In genomic region chr6:105873799-105874198, GRCh38 we compare ENCODE assay signal across 20 cellular contexts.
A peak's percentile ranks its signal among the peaks of the same experiment; 100 is the strongest.
DNase-seq lines count a peak whose midpoint lies in the region; ATAC-seq, FAIRE-seq and TF ChIP-seq lines count a peak whose summit lies in the region.
"Had no signal": no experiment of that assay in that cellular context is flagged by ENCODE, and none has a peak within 500 bp of the region (broad histone marks: within the 10 kb centered on the region; RNA-seq: fewer than 3 reads in every experiment).

No MANE protein-coding gene starts in this region.

- WGBS in pancreas, 2 donors = 25 to 55% methylated on average over 3 of the region's 3 CpGs

- no peak overlapping the region for H3K27ac Mint-ChIP-seq in activated CD4-positive, alpha-beta T cell treated with anti-CD3 and anti-CD28 coated beads for 36 hours
- H3K27ac Mint-ChIP-seq in activated T-helper 17 cell treated with anti-CD3 and anti-CD28 coated beads, Interleukin-2, amount 50 U/mL, for 72 hours = peak overlapping the region; percentile 82
- H3K27ac Mint-ChIP-seq: HFFc6 had no signal

- CTCF ChIA-PET in activated CD4-positive, alpha-beta T cell treated with anti-CD3 and anti-CD28 coated beads for 36 hours (lab: Charles Lee) = no interaction called here

- FAIRE-seq in pancreas (lab: Jason Lieb, UNC) = no peak
- FAIRE-seq: GM12878, H54 had no signal

- ATAC-seq in activated CD4-positive, alpha-beta T cell treated with anti-CD3 and anti-CD28 coated beads for 36 hours = peak; percentile 28
- peak; percentile 72 for ATAC-seq in activated T-helper 17 cell treated with anti-CD3 and anti-CD28 coated beads, Interleukin-2, amount 50 U/mL, for 72 hours (replicated peaks)
- ATAC-seq in GM21619 (IDR thresholded peaks at IDR 0.05; ENCODE audit: unreplicated experiment) = no peak
- no peak for ATAC-seq in pancreas

- POLR2A ChIA-PET in activated CD4-positive, alpha-beta T cell treated with anti-CD3 and anti-CD28 coated beads for 36 hours (lab: Charles Lee) = interaction anchor here (1.0 kb wide), 1 partner anchor 26 kb away, joined by 5 read pairs; no protein-coding TSS in a partner anchor

- H3K9me3 ChIP-seq in vagina (no peaks in the 10 kb centered on the region), pancreas (no peaks in the 10 kb centered on the region)
- H3K9me3 ChIP-seq: SJSA1 had no signal

- H3K4me3 Mint-ChIP-seq in activated CD4-positive, alpha-beta T cell treated with anti-CD3 and anti-CD28 coated beads for 36 hours = no peak overlapping the region
- H3K4me3 Mint-ChIP-seq in activated T-helper 17 cell treated with anti-CD3 and anti-CD28 coated beads, Interleukin-2, amount 50 U/mL, for 72 hours = peak overlapping the region; percentile 65
- H3K4me3 Mint-ChIP-seq: HFFc6 had no signal

- H3K36me3 Mint-ChIP-seq in activated CD4-positive, alpha-beta T cell treated with anti-CD3 and anti-CD28 coated beads for 36 hours (ENCODE audit: low read depth) = no peaks in the 10 kb centered on the region
- no peaks in the 10 kb centered on the region for H3K36me3 Mint-ChIP-seq in activated T-helper 17 cell treated with anti-CD3 and anti-CD28 coated beads, Interleukin-2, amount 50 U/mL, for 72 hours (ENCODE audit: low read depth)

- no peak for TF ChIP-seq POLR2A in vagina (IDR thresholded peaks at IDR 0.05)

- no peak overlapping the region for H3K4me3 ChIP-seq in HL-60 (replicated peaks; ENCODE audit: insufficient read depth, low read length)
- H3K4me3 ChIP-seq in vagina = no peak overlapping the region
- no peak overlapping the region for H3K4me3 ChIP-seq in pancreas
- H3K4me3 ChIP-seq: GM12878, SJSA1 had no signal

- H3K4me1 Mint-ChIP-seq in activated CD4-positive, alpha-beta T cell treated with anti-CD3 and anti-CD28 coated beads for 36 hours = peaks cover 11% of the 10 kb centered on the region
- H3K4me1 Mint-ChIP-seq in activated T-helper 17 cell treated with anti-CD3 and anti-CD28 coated beads, Interleukin-2, amount 50 U/mL, for 72 hours = peaks cover 21% of the 10 kb centered on the region

- no peak for DNase-seq in activated CD4-positive, alpha-beta T cell treated with anti-CD3 and anti-CD28 coated beads for 36 hours
- no peak for DNase-seq in activated CD4-positive, alpha-beta T cell treated with anti-CD3 and anti-CD28 coated beads, Interleukin-2, amount 50 U/mL, for 4 hours
- no peak for DNase-seq in HL-60 (ENCODE audit: low read depth in 1 of 2, low spot score in 1 of 2)
- DNase-seq in vagina (ENCODE audit: extremely low spot score in 2 of 2) = no peak
- DNase-seq in pancreas = no peak
- no peak for DNase-seq in central memory CD4-positive, alpha-beta T cell
- DNase-seq: C1 segment of cervical spinal cord, DND-41, GDM1, HFFc6, NCI-H1105, NCI-H1694 treated with DMSO at 0.1 percent for 48 hours, NCI-H446, NCI-H774 had no signal

- H3K36me3 ChIP-seq in vagina = no peaks in the 10 kb centered on the region
- no peaks in the 10 kb centered on the region for H3K36me3 ChIP-seq in pancreas
- H3K36me3 ChIP-seq: SJSA1 had no signal

- peaks cover 15% of the 10 kb centered on the region for H3K4me1 ChIP-seq in vagina
- H3K4me1 ChIP-seq in pancreas = peaks cover 0 to 4% (median 0%) of the 10 kb centered on the region in 3 donors
- H3K4me1 ChIP-seq: SJSA1 had no signal

- H3K9me3 Mint-ChIP-seq in activated CD4-positive, alpha-beta T cell treated with anti-CD3 and anti-CD28 coated beads for 36 hours (ENCODE audit: low read depth) = no peaks in the 10 kb centered on the region
- peaks cover 7% of the 10 kb centered on the region for H3K9me3 Mint-ChIP-seq in activated T-helper 17 cell treated with anti-CD3 and anti-CD28 coated beads, Interleukin-2, amount 50 U/mL, for 72 hours
- H3K9me3 Mint-ChIP-seq: HFFc6, IgD-negative memory B cell had no signal

- H3K27me3 ChIP-seq in HL-60 (ENCODE audit: insufficient read depth, poor library complexity, severe bottlenecking) = no peaks in the 10 kb centered on the region
- H3K27me3 ChIP-seq in vagina = no peaks in the 10 kb centered on the region
- no peaks in the 10 kb centered on the region for H3K27me3 ChIP-seq in pancreas

- intact Hi-C loops in activated CD4-positive, alpha-beta T cell treated with anti-CD3 and anti-CD28 coated beads for 36 hours (cut with DNase I, micrococcal nuclease) = no loop called here
- intact Hi-C loops in vagina (cut with DNase I) (no loop called here), pancreas (cut with DNase I) (no loop called here)

- H3K27ac ChIP-seq in HL-60 (replicated peaks) = peak overlapping the region; percentile 7; the same call in 1 of the 2 replicates
- peak overlapping the region; percentile 65 for H3K27ac ChIP-seq in vagina
- H3K27ac ChIP-seq in pancreas = no peak overlapping the region
- H3K27ac ChIP-seq: SJSA1 had no signal

- H3K27me3 Mint-ChIP-seq in activated CD4-positive, alpha-beta T cell treated with anti-CD3 and anti-CD28 coated beads for 36 hours = peaks cover 20% of the 10 kb centered on the region
- H3K27me3 Mint-ChIP-seq in activated T-helper 17 cell treated with anti-CD3 and anti-CD28 coated beads, Interleukin-2, amount 50 U/mL, for 72 hours = peaks cover 24% of the 10 kb centered on the region

- TF ChIP-seq CTCF in HL-60 (IDR thresholded peaks at IDR 0.05; ENCODE audit: insufficient read depth, low read length) (no peak), vagina (IDR thresholded peaks at IDR 0.05) (no peak), pancreas (IDR thresholded peaks at IDR 0.05) (no peak)

Comparison
In these comparisons a context has a peak if more than half of its experiments do, and no peak if none do; other contexts are left out.
1. ATAC-seq: peak in activated CD4-positive, alpha-beta T cell treated with anti-CD3 and anti-CD28 coated beads for 36 hours (single experiment) and activated T-helper 17 cell treated with anti-CD3 and anti-CD28 coated beads, Interleukin-2, amount 50 U/mL, for 72 hours (single experiment); none in GM21619 (single experiment) and pancreas (0 of 4).
2. H3K27ac ChIP-seq: peak in HL-60 (single experiment) and vagina (single experiment); none in pancreas (0 of 4).